Comparison of ENCODE assay signal across 17 cellular contexts in the genomic region with DNA sequence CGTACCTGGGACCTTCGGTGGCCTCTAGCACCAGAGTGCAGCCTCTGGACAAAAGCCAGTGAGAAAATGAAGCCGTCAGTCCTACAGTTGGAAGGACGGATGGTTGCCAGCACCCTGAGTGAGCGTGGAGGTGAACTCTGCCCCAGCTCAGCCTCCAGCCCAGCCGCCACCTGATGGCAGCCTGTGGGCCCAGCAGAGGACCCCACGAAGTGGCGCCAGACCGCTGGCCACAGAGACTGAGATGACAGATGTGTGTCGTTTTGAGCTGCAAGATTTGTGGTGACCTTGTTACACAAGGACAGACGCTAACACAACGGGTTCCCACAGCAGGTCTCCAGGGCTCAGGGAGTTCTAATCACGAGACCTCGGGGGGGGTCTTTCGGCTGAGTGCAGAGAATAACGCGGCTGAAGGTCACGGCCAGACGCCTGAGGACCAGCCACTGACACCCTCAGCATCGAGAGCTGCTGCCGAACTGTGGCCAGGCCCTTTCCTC.
"Had no signal": no experiment of that assay in that cellular context is flagged by ENCODE, and none has a peak within 500 bp of the region (broad histone marks: within the 10 kb centered on the region; RNA-seq: fewer than 3 reads in every experiment).

No MANE protein-coding gene starts in this region.

- DNase-seq: activated CD4-positive, alpha-beta T cell treated with anti-CD3 and anti-CD28 coated beads, Interleukin-2, amount 10 ng/mL, durations not matched to agents 7 days and 5 days; activated naive CD4-positive, alpha-beta T cell treated with Interleukin-2 at 50 U/mL for 16 hours; activated naive CD8-positive, alpha-beta T cell treated with anti-CD3 and anti-CD28 coated beads, Interleukin-2, amount 50 U/mL, for 24 hours; cerebellar nuclear complex; dermis blood vessel endothelial cell; effector memory CD8-positive, alpha-beta T cell; foreskin melanocyte; kidney glomerular epithelial cell; mesendoderm; psoas muscle; stimulated activated CD4-positive, alpha-beta T cell treated with anti-CD3 and anti-CD28 coated beads, Interleukin-1b, Interleukin-23, amount 100 ng/mL, for 48 hours; thyroid gland had no signal

- H3K27me3 Mint-ChIP-seq: activated naive CD8-positive, alpha-beta T cell treated with anti-CD3 and anti-CD28 coated beads, Interleukin-2, amount 50 U/mL, for 24 hours had no signal

- H3K4me3 Mint-ChIP-seq: activated CD4-positive, alpha-beta T cell treated with anti-CD3 and anti-CD28 coated beads, Interleukin-2, amount 10 ng/mL, durations not matched to agents 7 days and 5 days; activated naive CD8-positive, alpha-beta T cell treated with anti-CD3 and anti-CD28 coated beads, Interleukin-2, amount 50 U/mL, for 24 hours; activated T-helper 1 cell treated with anti-CD3 and anti-CD28 coated beads, Interleukin-12 subunit alpha, Interleukin-12 subunit beta, Interleukin-2, Interleukin-4 antibody, amounts not matched to agents 30 ng/mL and 10 ng/mL and 1 ng/mL, durations not matched to agents 14 hours and 24 hours and 36 hours; effector memory CD8-positive, alpha-beta T cell; nephron had no signal

- H3K36me3 ChIP-seq: ascending aorta, breast epithelium, thyroid gland, vagina had no signal

- H3K27ac Mint-ChIP-seq: activated CD4-positive, alpha-beta T cell treated with anti-CD3 and anti-CD28 coated beads, Interleukin-2, amount 10 ng/mL, durations not matched to agents 7 days and 5 days; activated naive CD8-positive, alpha-beta T cell treated with anti-CD3 and anti-CD28 coated beads, Interleukin-2, amount 50 U/mL, for 24 hours; activated T-helper 1 cell treated with anti-CD3 and anti-CD28 coated beads, Interleukin-12 subunit alpha, Interleukin-12 subunit beta, Interleukin-2, Interleukin-4 antibody, amounts not matched to agents 30 ng/mL and 10 ng/mL and 1 ng/mL, durations not matched to agents 14 hours and 24 hours and 36 hours; effector memory CD8-positive, alpha-beta T cell; nephron had no signal

- H3K27me3 ChIP-seq: ascending aorta, thyroid gland, vagina had no signal

- ATAC-seq: activated naive CD8-positive, alpha-beta T cell treated with anti-CD3 and anti-CD28 coated beads, Interleukin-2, amount 50 U/mL, for 24 hours; effector memory CD8-positive, alpha-beta T cell had no signal

- H3K4me1 Mint-ChIP-seq: activated CD4-positive, alpha-beta T cell treated with anti-CD3 and anti-CD28 coated beads, Interleukin-2, amount 10 ng/mL, durations not matched to agents 7 days and 5 days; activated naive CD8-positive, alpha-beta T cell treated with anti-CD3 and anti-CD28 coated beads, Interleukin-2, amount 50 U/mL, for 24 hours; nephron had no signal

- H3K4me3 ChIP-seq: ascending aorta, breast epithelium, psoas muscle, thyroid gland, vagina had no signal
